In genomic region chr17:30332057-30332542, GRCh38 we compare ENCODE assay signal across 8 cellular contexts. TPM values are rescaled to one million over a fixed set of nuclear protein-coding genes. Genes with fewer than 3 reads are reported as not detected.
DNase-seq lines count a peak whose midpoint lies in the region; ATAC-seq and TF ChIP-seq lines count a peak whose summit lies in the region.

No MANE protein-coding gene starts in this region.

- no peaks in the 10 kb centered on the region for H3K4me1 ChIP-seq in A673 (ENCODE audit: insufficient read depth, low read length, poor library complexity, severe bottlenecking)

- H3K9me3 ChIP-seq in KOPT-K1 (ENCODE audit: insufficient read depth, low read length, poor library complexity, severe bottlenecking): no peaks in the 10 kb centered on the region
- no peaks in the 10 kb centered on the region for H3K9me3 ChIP-seq in A673 (ENCODE audit: low read depth, low read length, poor library complexity, severe bottlenecking)

- no peaks in the 10 kb centered on the region for H3K36me3 Mint-ChIP-seq in activated T-helper 2 cell treated with anti-CD3 and anti-CD28 coated beads, Interferon-gamma antibody, Interleukin-2, Interleukin-4, amounts not matched to agents 10 μg/mL and 5 μg/mL and 100 μg/mL, durations not matched to agents 14 hours and 24 hours and 36 hours (ENCODE audit: low read depth)
- no peaks in the 10 kb centered on the region for H3K36me3 Mint-ChIP-seq in natural killer cell

- no peaks in the 10 kb centered on the region for H3K27me3 ChIP-seq in A673 (replicated peaks; ENCODE audit: insufficient read depth, low read depth, low read length, poor library complexity)

- no peaks in the 10 kb centered on the region for H3K27me3 Mint-ChIP-seq in activated T-helper 2 cell treated with anti-CD3 and anti-CD28 coated beads, Interferon-gamma antibody, Interleukin-2, Interleukin-4, amounts not matched to agents 10 μg/mL and 5 μg/mL and 100 μg/mL, durations not matched to agents 14 hours and 24 hours and 36 hours (ENCODE audit: low read depth)
- H3K27me3 Mint-ChIP-seq in natural killer cell (ENCODE audit: low read depth in 2 of 2): no peaks in the 10 kb centered on the region

- H3K9me3 Mint-ChIP-seq in activated T-helper 2 cell treated with anti-CD3 and anti-CD28 coated beads, Interferon-gamma antibody, Interleukin-2, Interleukin-4, amounts not matched to agents 10 μg/mL and 5 μg/mL and 100 μg/mL, durations not matched to agents 14 hours and 24 hours and 36 hours: no peaks in the 10 kb centered on the region
- no peaks in the 10 kb centered on the region for H3K9me3 Mint-ChIP-seq in natural killer cell

- H3K27ac ChIP-seq in KOPT-K1 (ENCODE audit: low read depth, low read length, poor library complexity, severe bottlenecking) (peak overlapping the region; percentile 40), A673 (ENCODE audit: low read depth, low read length, poor library complexity, severe bottlenecking) (no peak overlapping the region)

- POLR2A ChIA-PET in A673 (lab: Charles Lee; ENCODE audit: low non-redundant PET): no interaction called here

- TF ChIP-seq CTCF in natural killer cell (IDR thresholded peaks at IDR 0.05) (no peak), A673 (conservative IDR thresholded peaks at IDR 0.05; ENCODE audit: low read depth, low read length) (no peak)

- CTCF ChIA-PET in A673 (lab: Charles Lee): no interaction called here

- DNase-seq in activated T-helper 2 cell treated with anti-CD3 and anti-CD28 coated beads, Interferon-gamma antibody, Interleukin-2, Interleukin-4, amounts not matched to agents 10 μg/mL and 5 μg/mL and 100 μg/mL, durations not matched to agents 14 hours and 24 hours and 36 hours (ENCODE audit: low spot score): peak; percentile 51
- DNase-seq in natural killer cell (no peak), A673 (ENCODE audit: low spot score) (no peak), NCI-H526 (lab: John Stamatoyannopoulos, UW) (no peak)

- H3K4me3 ChIP-seq in A673 (ENCODE audit: low read depth, low read length, poor library complexity, severe bottlenecking): no peak overlapping the region

- no TSS peak for BruUV-seq in A673 (replicated peaks; lab: Mats Ljungman, UMichigan)

- peak overlapping the region; percentile 63 for H3K4me3 Mint-ChIP-seq in activated T-helper 2 cell treated with anti-CD3 and anti-CD28 coated beads, Interferon-gamma antibody, Interleukin-2, Interleukin-4, amounts not matched to agents 10 μg/mL and 5 μg/mL and 100 μg/mL, durations not matched to agents 14 hours and 24 hours and 36 hours (ENCODE audit: low read depth)
- H3K4me3 Mint-ChIP-seq in natural killer cell: peak overlapping the region; percentile 60

- H3K36me3 ChIP-seq in KOPT-K1 (ENCODE audit: insufficient read depth, low read length): no peaks in the 10 kb centered on the region
- H3K36me3 ChIP-seq in A673 (ENCODE audit: insufficient read depth, low read length, poor library complexity, severe bottlenecking): no peaks in the 10 kb centered on the region

- ATAC-seq in GM18867 (IDR thresholded peaks at IDR 0.05; ENCODE audit: unreplicated experiment): peak; percentile 63
- peak; percentile 80 to 85 (median 83) for ATAC-seq in natural killer cell
- ATAC-seq in HG03354 (IDR thresholded peaks at IDR 0.05; ENCODE audit: poor library complexity, severe bottlenecking, unreplicated experiment): no peak
- no peak for ATAC-seq in GM18511 (IDR thresholded peaks at IDR 0.05; ENCODE audit: unreplicated experiment)

- intact Hi-C loops in activated T-helper 2 cell treated with anti-CD3 and anti-CD28 coated beads, Interferon-gamma antibody, Interleukin-2, Interleukin-4, amounts not matched to agents 10 μg/mL and 5 μg/mL and 100 μg/mL, durations not matched to agents 14 hours and 24 hours and 36 hours (cut with micrococcal nuclease): loop anchor here (1.0 to 10.0 kb wide), 5 partner anchors 32 to 215 kb away; partner anchors contain the start of genes CPD and NSRP1
- intact Hi-C loops in natural killer cell (cut with micrococcal nuclease) (no loop called here), A673 (cut with micrococcal nuclease; ENCODE audit: unreplicated experiment) (no loop called here)

- H3K4me1 Mint-ChIP-seq in activated T-helper 2 cell treated with anti-CD3 and anti-CD28 coated beads, Interferon-gamma antibody, Interleukin-2, Interleukin-4, amounts not matched to agents 10 μg/mL and 5 μg/mL and 100 μg/mL, durations not matched to agents 14 hours and 24 hours and 36 hours (ENCODE audit: low read depth): peaks cover 42% of the 10 kb centered on the region
- peaks cover 21 to 29% of the 10 kb centered on the region in 2 donors for H3K4me1 Mint-ChIP-seq in natural killer cell

- peak overlapping the region; percentile 84 for H3K27ac Mint-ChIP-seq in activated T-helper 2 cell treated with anti-CD3 and anti-CD28 coated beads, Interferon-gamma antibody, Interleukin-2, Interleukin-4, amounts not matched to agents 10 μg/mL and 5 μg/mL and 100 μg/mL, durations not matched to agents 14 hours and 24 hours and 36 hours
- H3K27ac Mint-ChIP-seq in natural killer cell: peak overlapping the region; percentile 71 to 85

RNA-seq across cellular contexts. Expression of gene TMIGD1, which starts 1.8 kb away (rescaled TPM):
- not detected in 2 replicates for total RNA-seq in activated T-helper 2 cell treated with anti-CD3 and anti-CD28 coated beads, Interferon-gamma antibody, Interleukin-2, Interleukin-4, amounts not matched to agents 10 μg/mL and 5 μg/mL and 100 μg/mL, durations not matched to agents 14 hours and 24 hours and 36 hours
- total RNA-seq in natural killer cell: not detected
- not detected in 2 replicates for total RNA-seq in A673 (2021)

RNA-seq across cellular contexts. Expression of gene BLMH, which starts 40.4 kb away (rescaled TPM):
- total RNA-seq in activated T-helper 2 cell treated with anti-CD3 and anti-CD28 coated beads, Interferon-gamma antibody, Interleukin-2, Interleukin-4, amounts not matched to agents 10 μg/mL and 5 μg/mL and 100 μg/mL, durations not matched to agents 14 hours and 24 hours and 36 hours: 68.9 and 72.2 TPM in 2 replicates
- total RNA-seq in natural killer cell: 10 to 100 TPM; 44.8 to 52.8 (median 46.7) TPM
- 94.3 and 100 TPM in 2 replicates for total RNA-seq in A673 (2021)

RNA-seq across cellular contexts. Expression of gene CPD, which starts 46.6 kb away (rescaled TPM):
- 26.0 and 31.5 TPM in 2 replicates for total RNA-seq in activated T-helper 2 cell treated with anti-CD3 and anti-CD28 coated beads, Interferon-gamma antibody, Interleukin-2, Interleukin-4, amounts not matched to agents 10 μg/mL and 5 μg/mL and 100 μg/mL, durations not matched to agents 14 hours and 24 hours and 36 hours
- total RNA-seq in natural killer cell (10 to 100 TPM; 67.3 to 94.5 (median 85.9) TPM), A673 (2021) (38.0 and 52.6 TPM in 2 replicates)

Comparison
In these comparisons a context has a peak if more than half of its experiments do, and no peak if none do; other contexts are left out.
1. ATAC-seq: peak in GM18867 (single experiment) and natural killer cell (3 of 3); none in HG03354 (single experiment) and GM18511 (single experiment).